25 cellular contexts compared by ENCODE assay signal in genomic region chr13:98985591-98985990, GRCh38.
"Had no signal": no experiment of that assay in that cellular context is flagged by ENCODE, and none has a peak within 500 bp of the region (broad histone marks: within the 10 kb centered on the region; RNA-seq: fewer than 3 reads in every experiment).

No MANE protein-coding gene starts in this region.

- DNase-seq: activated CD4-positive, alpha-beta T cell treated with anti-CD3 and anti-CD28 coated beads for 4 hours; activated CD4-positive, alpha-beta T cell treated with anti-CD3 and anti-CD28 coated beads, Interleukin-2, amount 50 U/mL, for 4 hours; activated CD8-positive, alpha-beta memory T cell treated with anti-CD3 and anti-CD28 coated beads, Interleukin-2, amount 50 U/mL, for 48 hours; activated CD8-positive, alpha-beta T cell treated with anti-CD3 and anti-CD28 coated beads, Interleukin-2, amount 10 ng/mL, durations not matched to agents 7 days and 5 days; activated effector memory CD4-positive, alpha-beta T cell treated with Interleukin-2 at 50 U/mL for 16 hours; activated naive CD4-positive, alpha-beta T cell; activated naive CD8-positive, alpha-beta T cell treated with anti-CD3 and anti-CD28 coated beads, Interleukin-2, amount 10 ng/mL, durations not matched to agents 7 days and 5 days; activated T-cell treated with anti-CD3 and anti-CD28 coated beads, Interleukin-2, amount 50 U/mL, for 1 hour; adrenal gland; anterior cingulate cortex; MG63; MV-4-11; NCI-H1092 treated with DMSO at 0.1 percent for 48 hours; NCI-H1417 treated with DMSO at 0.1 percent for 48 hours; NCI-H187; NCI-H2081; NCI-H510A treated with DMSO at 0.1 percent for 48 hours; NK-92 treated with Interleukin-12 subunit alpha and Interleukin-12 subunit beta, amount 100 ng/mL, for 24 hours; Peyer's patch; Right ventricle myocardium superior; SJCRH30; SK-N-SH; T-helper 1 cell had no signal

- H3K27me3 Mint-ChIP-seq: activated naive CD8-positive, alpha-beta T cell treated with anti-CD3 and anti-CD28 coated beads, Interleukin-2, amount 10 ng/mL, durations not matched to agents 7 days and 5 days had no signal

- H3K4me2 ChIP-seq: SK-N-SH had no signal

- H3K9ac ChIP-seq: SK-N-SH had no signal

- H3K4me3 Mint-ChIP-seq: activated CD8-positive, alpha-beta T cell treated with anti-CD3 and anti-CD28 coated beads, Interleukin-2, amount 10 ng/mL, durations not matched to agents 7 days and 5 days; activated naive CD8-positive, alpha-beta T cell treated with anti-CD3 and anti-CD28 coated beads, Interleukin-2, amount 10 ng/mL, durations not matched to agents 7 days and 5 days had no signal

- H3K27ac Mint-ChIP-seq: activated CD8-positive, alpha-beta T cell treated with anti-CD3 and anti-CD28 coated beads, Interleukin-2, amount 10 ng/mL, durations not matched to agents 7 days and 5 days; activated naive CD8-positive, alpha-beta T cell treated with anti-CD3 and anti-CD28 coated beads, Interleukin-2, amount 10 ng/mL, durations not matched to agents 7 days and 5 days had no signal

- H3K27me3 ChIP-seq: adrenal gland, MG63, Peyer's patch, SJCRH30 had no signal

- ATAC-seq: activated CD4-positive, CD25-positive, alpha-beta regulatory T cell treated with anti-CD3 and anti-CD28 coated beads, Interleukin-2, amount 50 U/mL, for 24 hours; activated CD8-positive, alpha-beta T cell treated with anti-CD3 and anti-CD28 coated beads, Interleukin-2, amount 10 ng/mL, durations not matched to agents 7 days and 5 days had no signal

- H3K27ac ChIP-seq: adrenal gland, Peyer's patch, RWPE1, SJCRH30 had no signal

- H3K4me3 ChIP-seq: adrenal gland, MG63, Peyer's patch, SJCRH30 had no signal

- H3K36me3 ChIP-seq: adrenal gland, MG63, Peyer's patch, SJCRH30 had no signal

- H3K9me3 ChIP-seq: adrenal gland, MG63, Peyer's patch, SJCRH30, SK-N-SH had no signal

- H3K4me1 ChIP-seq: adrenal gland, Peyer's patch had no signal
